18 cellular contexts compared by ENCODE assay signal in genomic region chr6:52364480-52365166, GRCh38. TPM values are rescaled to one million over a fixed set of nuclear protein-coding genes. Genes with fewer than 3 reads are reported as not detected.
A peak's percentile ranks its signal among the peaks of the same experiment; 100 is the strongest.
DNase-seq lines count a peak whose midpoint lies in the region; ATAC-seq and TF ChIP-seq lines count a peak whose summit lies in the region.
"Had no signal": no experiment of that assay in that cellular context is flagged by ENCODE, and none has a peak within 500 bp of the region (broad histone marks: within the 10 kb centered on the region; RNA-seq: fewer than 3 reads in every experiment).

No MANE protein-coding gene starts in this region.

- no peak for TF ChIP-seq CTCF in activated CD8-positive, alpha-beta T cell treated with anti-CD3 and anti-CD28 coated beads for 36 hours (IDR thresholded peaks at IDR 0.05)

- no peak for ATAC-seq in activated CD8-positive, alpha-beta T cell treated with anti-CD3 and anti-CD28 coated beads for 36 hours
- ATAC-seq in GM18907 (IDR thresholded peaks at IDR 0.05; ENCODE audit: unreplicated experiment): no peak
- ATAC-seq in GM18505 (IDR thresholded peaks at IDR 0.05; ENCODE audit: unreplicated experiment): no peak
- ATAC-seq: heart left ventricle, mucosa of descending colon had no signal

- H3K27ac Mint-ChIP-seq in activated CD4-positive, alpha-beta memory T cell treated with anti-CD3 and anti-CD28 coated beads, Interleukin-2, amount 10 ng/mL, durations not matched to agents 7 days and 5 days: no peak overlapping the region
- no peak overlapping the region for H3K27ac Mint-ChIP-seq in activated CD4-positive, alpha-beta memory T cell treated with anti-CD3 and anti-CD28 coated beads for 36 hours
- no peak overlapping the region for H3K27ac Mint-ChIP-seq in activated CD8-positive, alpha-beta T cell treated with anti-CD3 and anti-CD28 coated beads for 36 hours

- no peak for TF ChIP-seq POLR2A in GM18505 (IDR thresholded peaks at IDR 0.05; ENCODE audit: borderline replicate concordance, extremely low read depth, insufficient read depth, insufficient read length)

- intact Hi-C loops in activated CD4-positive, alpha-beta memory T cell treated with anti-CD3 and anti-CD28 coated beads for 36 hours (cut with micrococcal nuclease): no loop called here
- intact Hi-C loops in activated CD8-positive, alpha-beta T cell treated with anti-CD3 and anti-CD28 coated beads for 36 hours (cut with micrococcal nuclease): loop anchor here (5.0 kb wide), 2 partner anchors 33 to 77 kb away; no protein-coding TSS in a partner anchor

- H3K36me3 Mint-ChIP-seq in activated CD4-positive, alpha-beta memory T cell treated with anti-CD3 and anti-CD28 coated beads, Interleukin-2, amount 10 ng/mL, durations not matched to agents 7 days and 5 days (ENCODE audit: low read depth): peaks cover 26% of the 10 kb centered on the region
- H3K36me3 Mint-ChIP-seq in activated CD4-positive, alpha-beta memory T cell treated with anti-CD3 and anti-CD28 coated beads for 36 hours: peaks cover 18% of the 10 kb centered on the region
- H3K36me3 Mint-ChIP-seq in activated CD8-positive, alpha-beta T cell treated with anti-CD3 and anti-CD28 coated beads for 36 hours (ENCODE audit: low read depth): peaks cover 58% of the 10 kb centered on the region

- POLR2A ChIA-PET in activated CD4-positive, alpha-beta memory T cell treated with anti-CD3 and anti-CD28 coated beads, Interleukin-2, amount 10 ng/mL, durations not matched to agents 7 days and 5 days (lab: Charles Lee): interaction anchor here (1.2 to 7.2 kb wide), 4 partner anchors 13 to 80 kb away, joined by 3 to 64 read pairs (median 28); partner anchors contain the start of gene MCM3
- POLR2A ChIA-PET in activated CD4-positive, alpha-beta memory T cell treated with anti-CD3 and anti-CD28 coated beads for 36 hours (lab: Charles Lee): interaction anchor here (1.3 kb wide), 1 partner anchor 79 kb away, joined by 3 read pairs; no protein-coding TSS in a partner anchor
- POLR2A ChIA-PET in activated CD8-positive, alpha-beta T cell treated with anti-CD3 and anti-CD28 coated beads for 36 hours (lab: Charles Lee): interaction anchor here (1.2 to 4.5 kb wide), 3 partner anchors 9 to 30 kb away, joined by 3 to 54 read pairs (median 3); no protein-coding TSS in a partner anchor

- H3K27me3 Mint-ChIP-seq in activated CD4-positive, alpha-beta memory T cell treated with anti-CD3 and anti-CD28 coated beads, Interleukin-2, amount 10 ng/mL, durations not matched to agents 7 days and 5 days: no peaks in the 10 kb centered on the region
- no peaks in the 10 kb centered on the region for H3K27me3 Mint-ChIP-seq in activated CD4-positive, alpha-beta memory T cell treated with anti-CD3 and anti-CD28 coated beads for 36 hours
- H3K27me3 Mint-ChIP-seq in activated CD8-positive, alpha-beta T cell treated with anti-CD3 and anti-CD28 coated beads for 36 hours: no peaks in the 10 kb centered on the region

- H3K4me3 Mint-ChIP-seq in activated CD4-positive, alpha-beta memory T cell treated with anti-CD3 and anti-CD28 coated beads, Interleukin-2, amount 10 ng/mL, durations not matched to agents 7 days and 5 days: peak overlapping the region; percentile 8
- H3K4me3 Mint-ChIP-seq in activated CD4-positive, alpha-beta memory T cell treated with anti-CD3 and anti-CD28 coated beads for 36 hours: no peak overlapping the region
- peak overlapping the region; percentile 100 for H3K4me3 Mint-ChIP-seq in activated CD8-positive, alpha-beta T cell treated with anti-CD3 and anti-CD28 coated beads for 36 hours

- DNase-seq in activated CD4-positive, alpha-beta memory T cell treated with anti-CD3 and anti-CD28 coated beads, Interleukin-2, amount 10 ng/mL, durations not matched to agents 7 days and 5 days: no peak
- no peak for DNase-seq in activated CD4-positive, alpha-beta memory T cell treated with anti-CD3 and anti-CD28 coated beads for 36 hours
- no peak for DNase-seq in activated CD8-positive, alpha-beta T cell treated with anti-CD3 and anti-CD28 coated beads for 36 hours
- peak; percentile 74 for DNase-seq in globus pallidus (ENCODE audit: low spot score)
- peak; percentile 66 for DNase-seq in putamen (ENCODE audit: low spot score)
- DNase-seq in NCI-H1694 treated with DMSO at 0.1 percent for 48 hours (lab: John Stamatoyannopoulos, UW): no peak
- DNase-seq: dermis blood vessel endothelial cell, esophagus squamous epithelium, GDM1, heart left ventricle, kidney glomerular epithelial cell, mucosa of descending colon, NCI-H187 treated with DMSO at 0.1 percent for 48 hours, NCI-H524 treated with DMSO at 0.1 percent for 48 hours, Peyer's patch, SW 1271 had no signal

- CTCF ChIA-PET in activated CD4-positive, alpha-beta memory T cell treated with anti-CD3 and anti-CD28 coated beads, Interleukin-2, amount 10 ng/mL, durations not matched to agents 7 days and 5 days (lab: Charles Lee): interaction anchor here (4.7 to 5.5 kb wide), 2 partner anchors 25 to 80 kb away, joined by 63 to 71 read pairs; partner anchors contain the start of gene MCM3
- CTCF ChIA-PET in activated CD4-positive, alpha-beta memory T cell treated with anti-CD3 and anti-CD28 coated beads for 36 hours (lab: Charles Lee): interaction anchor here (1.1 to 4.4 kb wide), 3 partner anchors 31 to 76 kb away, joined by 3 to 52 read pairs (median 3); no protein-coding TSS in a partner anchor
- CTCF ChIA-PET in activated CD8-positive, alpha-beta T cell treated with anti-CD3 and anti-CD28 coated beads for 36 hours (lab: Charles Lee): interaction anchor here (0.6 to 9.4 kb wide), 8 partner anchors 10 to 234 kb away, joined by 3 to 102 read pairs (median 4); partner anchors contain the start of gene MCM3

- H3K9me3 Mint-ChIP-seq in activated CD4-positive, alpha-beta memory T cell treated with anti-CD3 and anti-CD28 coated beads, Interleukin-2, amount 10 ng/mL, durations not matched to agents 7 days and 5 days: no peaks in the 10 kb centered on the region
- H3K9me3 Mint-ChIP-seq in activated CD4-positive, alpha-beta memory T cell treated with anti-CD3 and anti-CD28 coated beads for 36 hours: no peaks in the 10 kb centered on the region
- no peaks in the 10 kb centered on the region for H3K9me3 Mint-ChIP-seq in activated CD8-positive, alpha-beta T cell treated with anti-CD3 and anti-CD28 coated beads for 36 hours

- H3K4me1 Mint-ChIP-seq in activated CD4-positive, alpha-beta memory T cell treated with anti-CD3 and anti-CD28 coated beads, Interleukin-2, amount 10 ng/mL, durations not matched to agents 7 days and 5 days: peaks cover 29% of the 10 kb centered on the region
- H3K4me1 Mint-ChIP-seq in activated CD4-positive, alpha-beta memory T cell treated with anti-CD3 and anti-CD28 coated beads for 36 hours (ENCODE audit: low read depth): peaks cover 54% of the 10 kb centered on the region
- H3K4me1 Mint-ChIP-seq in activated CD8-positive, alpha-beta T cell treated with anti-CD3 and anti-CD28 coated beads for 36 hours (ENCODE audit: low read depth): peaks cover 63% of the 10 kb centered on the region

RNA-seq across cellular contexts. Expression of gene PAQR8, which starts 2.7 kb away (rescaled TPM):
- 10 to 100 TPM; 12.8 to 14.1 TPM for total RNA-seq in activated CD4-positive, alpha-beta memory T cell treated with anti-CD3 and anti-CD28 coated beads, Interleukin-2, amount 10 ng/mL, durations not matched to agents 7 days and 5 days
- total RNA-seq in activated CD4-positive, alpha-beta memory T cell treated with anti-CD3 and anti-CD28 coated beads for 36 hours: 10 to 100 TPM; 11.2 to 12.2 TPM
- total RNA-seq in activated CD8-positive, alpha-beta T cell treated with anti-CD3 and anti-CD28 coated beads for 36 hours: 10 to 100 TPM; 12.9 to 13.7 TPM

RNA-seq across cellular contexts. Expression of gene EFHC1, which starts 55.5 kb away (rescaled TPM):
- 1 to 10 TPM; 1.6 to 3.4 TPM for total RNA-seq in activated CD4-positive, alpha-beta memory T cell treated with anti-CD3 and anti-CD28 coated beads, Interleukin-2, amount 10 ng/mL, durations not matched to agents 7 days and 5 days
- total RNA-seq in activated CD4-positive, alpha-beta memory T cell treated with anti-CD3 and anti-CD28 coated beads for 36 hours: 1 to 10 TPM; 1.9 to 3.1 TPM
- total RNA-seq in activated CD8-positive, alpha-beta T cell treated with anti-CD3 and anti-CD28 coated beads for 36 hours: 1 to 10 TPM; 1.9 to 2.1 TPM

Comparison
In these comparisons a context has a peak if more than half of its experiments do, and no peak if none do; other contexts are left out.
1. DNase-seq: peak in globus pallidus (single experiment) and putamen (single experiment); none in activated CD4-positive, alpha-beta memory T cell treated with anti-CD3 and anti-CD28 coated beads, Interleukin-2, amount 10 ng/mL, durations not matched to agents 7 days and 5 days (single experiment), activated CD4-positive, alpha-beta memory T cell treated with anti-CD3 and anti-CD28 coated beads for 36 hours (single experiment), activated CD8-positive, alpha-beta T cell treated with anti-CD3 and anti-CD28 coated beads for 36 hours (single experiment) and NCI-H1694 treated with DMSO at 0.1 percent for 48 hours (single experiment).